8 cellular contexts compared by ENCODE assay signal in genomic region chr11:45803981-45804805, GRCh38. TPM values are rescaled to one million over a fixed set of nuclear protein-coding genes. Genes with fewer than 3 reads are reported as not detected.
DNase-seq lines count a peak whose midpoint lies in the region; ATAC-seq and TF ChIP-seq lines count a peak whose summit lies in the region.

No MANE protein-coding gene starts in this region.

- peaks cover 34% of the 10 kb centered on the region for H3K4me1 ChIP-seq in mononuclear cell (ENCODE audit: insufficient read depth, low read length)

- DNase-seq in GM12864 (ENCODE audit: low read depth): no peak
- peak; percentile 52 for DNase-seq in NCI-H774 (lab: John Stamatoyannopoulos, UW)
- peak; percentile 27 for DNase-seq in activated T-cell treated with anti-CD3 and anti-CD28 coated beads for 4 hours
- DNase-seq in epithelial cell of prostate (ENCODE audit: low read depth, low spot score): no peak
- DNase-seq in stimulated activated CD8-positive, alpha-beta memory T cell treated with anti-CD3 and anti-CD28 coated beads, Interleukin-2, amount 100 ng/mL, for 48 hours (ENCODE audit: low read depth in 2 of 2): peak; percentile 53 to 56

- H3K9me3 ChIP-seq in mononuclear cell (ENCODE audit: low read depth, low read length): no peaks in the 10 kb centered on the region

- H3K27me3 ChIP-seq in mononuclear cell (ENCODE audit: insufficient read depth, low read length): no peaks in the 10 kb centered on the region

- H3K4me3 ChIP-seq in GM12864 (ENCODE audit: low read depth, low read length) (peak overlapping the region; percentile 62), mononuclear cell (ENCODE audit: low read length) (peak overlapping the region; percentile 75)

- ATAC-seq in HG02938 (IDR thresholded peaks at IDR 0.05; ENCODE audit: unreplicated experiment) (peak; percentile 26), HG03097 (IDR thresholded peaks at IDR 0.05; ENCODE audit: low FRiP score, unreplicated experiment) (no peak)

- TF ChIP-seq CTCF in GM12864 (IDR thresholded peaks at IDR 0.05; ENCODE audit: low read depth, low read length, missing control alignments): no peak

- peak overlapping the region; percentile 70 for H3K27ac ChIP-seq in epithelial cell of prostate

RNA-seq across cellular contexts. Expression of gene SLC35C1, which starts 0.8 kb away (rescaled TPM):
- total RNA-seq in mononuclear cell: 1.5 TPM

RNA-seq across cellular contexts. Expression of gene CRY2, which starts 43.1 kb away (rescaled TPM):
- 70.9 TPM for total RNA-seq in mononuclear cell

Comparison
In these comparisons a context has a peak if more than half of its experiments do, and no peak if none do; other contexts are left out.
1. DNase-seq: peak in NCI-H774 (single experiment), activated T-cell treated with anti-CD3 and anti-CD28 coated beads for 4 hours (single experiment) and stimulated activated CD8-positive, alpha-beta memory T cell treated with anti-CD3 and anti-CD28 coated beads, Interleukin-2, amount 100 ng/mL, for 48 hours (2 of 2); none in GM12864 (single experiment) and epithelial cell of prostate (single experiment).